Comparison of ENCODE assay signal across 12 cellular contexts in genomic region chr12:70661762-70662161, GRCh38. TPM values are rescaled to one million over a fixed set of nuclear protein-coding genes. Genes with fewer than 3 reads are reported as not detected.
A peak's percentile ranks its signal among the peaks of the same experiment; 100 is the strongest.
DNase-seq lines count a peak whose midpoint lies in the region; TF ChIP-seq lines count a peak whose summit lies in the region.
"Had no signal": no experiment of that assay in that cellular context is flagged by ENCODE, and none has a peak within 500 bp of the region (broad histone marks: within the 10 kb centered on the region; RNA-seq: fewer than 3 reads in every experiment).

No MANE protein-coding gene starts in this region.

- DNase-seq in A172 (ENCODE audit: low spot score): peak; percentile 92
- DNase-seq in H9: no peak
- peak; percentile 70 for DNase-seq in adipocyte (ENCODE audit: low read depth)
- DNase-seq in inferior parietal cortex (ENCODE audit: extremely low spot score): peak; percentile 57
- no peak for DNase-seq in stimulated activated CD8-positive, alpha-beta memory T cell treated with anti-CD3 and anti-CD28 coated beads, Interleukin-4, amount 100 ng/mL, for 48 hours
- no peak for DNase-seq in GOT3 (lab: John Stamatoyannopoulos, UW)
- DNase-seq in NCI-H1694 treated with DMSO at 0.1 percent for 48 hours (lab: John Stamatoyannopoulos, UW): no peak
- DNase-seq in RPMI8226: no peak
- DNase-seq: lower lobe of right lung, NCI-H146 had no signal

- peaks cover 21 to 23% of the 10 kb centered on the region in 2 experiments for H3K4me1 Mint-ChIP-seq in H9

- no peak overlapping the region for H3K27ac ChIP-seq in H9 (ENCODE audit: insufficient read length, low read depth, low read length)
- H3K27ac ChIP-seq: C4-2B, lower lobe of right lung had no signal

- peaks cover 4% of the 10 kb centered on the region for H3K23me2 ChIP-seq in H9 (ENCODE audit: insufficient read length, low read depth, low read length, poor library complexity, severe bottlenecking)

- H3K36me3 Mint-ChIP-seq in H9 (ENCODE audit: insufficient read depth in 1 of 3, low read depth in 3 of 3): no peaks in the 10 kb centered on the region
- H3K36me3 Mint-ChIP-seq: activated naive CD4-positive, alpha-beta T cell treated with anti-CD3 and anti-CD28 coated beads, Interleukin-2, amount 50 U/mL, for 72 hours had no signal

- no peak overlapping the region for H3K4me2 ChIP-seq in H9 (ENCODE audit: insufficient read depth, insufficient read length, low read length)

- H3K36me3 ChIP-seq in adipocyte (ENCODE audit: control insufficient read depth, insufficient read depth, low read length, severe bottlenecking): no peaks in the 10 kb centered on the region
- H3K36me3 ChIP-seq: lower lobe of right lung had no signal

- no peak for TF ChIP-seq CTCF in H9 (conservative IDR thresholded peaks at IDR 0.05)

- no peak overlapping the region for H3T11ph ChIP-seq in H9 (ENCODE audit: low read length)

- no peaks in the 10 kb centered on the region for H3K27me3 Mint-ChIP-seq in H9 (ENCODE audit: low read depth)

- H3K4me1 ChIP-seq in H9 (ENCODE audit: insufficient read depth, low read length) (peaks cover 10% of the 10 kb centered on the region; the same call in 1 of the 2 replicates), adipocyte (ENCODE audit: control insufficient read depth, insufficient read depth, low read length) (peaks cover 13% of the 10 kb centered on the region)

- no peak overlapping the region for H2BK15ac ChIP-seq in H9 (ENCODE audit: low read depth, low read length)

- H2BK5ac ChIP-seq in H9 (ENCODE audit: insufficient read length, low read length): no peak overlapping the region

- H3K23ac ChIP-seq in H9 (ENCODE audit: insufficient read length, low read depth, low read length): no peak overlapping the region

- H3K56ac ChIP-seq in H9 (ENCODE audit: insufficient read length, low read depth, low read length): no peak overlapping the region

- no peak overlapping the region for H4K91ac ChIP-seq in H9 (ENCODE audit: insufficient read length, low read depth, low read length)

- no peaks in the 10 kb centered on the region for H3K79me2 ChIP-seq in H9 (ENCODE audit: insufficient read depth, low read length)

- no peak overlapping the region for H2BK12ac ChIP-seq in H9 (ENCODE audit: insufficient read length, low read depth, low read length)

- H3K27me3 ChIP-seq in H9 (ENCODE audit: insufficient read depth, low read length) (no peaks in the 10 kb centered on the region), adipocyte (replicated peaks; ENCODE audit: control insufficient read depth, insufficient read depth, low read length) (no peaks in the 10 kb centered on the region)

- H3K9ac ChIP-seq in H9 (ENCODE audit: extremely low read depth, insufficient read length, low read length) (no peak overlapping the region), adipocyte (ENCODE audit: low read length) (no peak overlapping the region)

- H4K5ac ChIP-seq in H9 (ENCODE audit: insufficient read length, low read depth, low read length): no peak overlapping the region

- H3K4me3 ChIP-seq in adipocyte (ENCODE audit: low read length): no peak overlapping the region
- H3K4me3 ChIP-seq: lower lobe of right lung had no signal

- no peak overlapping the region for H3K4me3 Mint-ChIP-seq in H9

- H3K18ac ChIP-seq in H9 (ENCODE audit: insufficient read length, low read depth, low read length): no peak overlapping the region

- H2AK5ac ChIP-seq in H9 (ENCODE audit: insufficient read length, low read length): no peak overlapping the region

- no peak overlapping the region for H3K14ac ChIP-seq in H9 (ENCODE audit: insufficient read depth, low read length)

- H3K79me1 ChIP-seq in H9 (ENCODE audit: insufficient read depth, low read depth, low read length, poor library complexity, severe bottlenecking): no peaks in the 10 kb centered on the region

- H3K9me3 ChIP-seq in H9 (ENCODE audit: control insufficient read depth, low read depth, low read length): no peaks in the 10 kb centered on the region
- H3K9me3 ChIP-seq in adipocyte (ENCODE audit: control insufficient read depth, low read length): no peaks in the 10 kb centered on the region
- H3K9me3 ChIP-seq: lower lobe of right lung had no signal

- no peak overlapping the region for H2BK120ac ChIP-seq in H9 (ENCODE audit: low read depth, low read length, poor library complexity, severe bottlenecking)

- no peak overlapping the region for H2AFZ ChIP-seq in H9 (ENCODE audit: low read length)

- H4K8ac ChIP-seq in H9 (replicated peaks; ENCODE audit: insufficient read length, low read depth, low read length): no peak overlapping the region

- no CpG with 5 or more reads among the region's 5 CpGs for WGBS in H9 (ENCODE audit: extremely low coverage, insufficient read length, low lambda C conversion rate)

- H3K4ac ChIP-seq in H9 (ENCODE audit: low read depth, low read length): no peak overlapping the region

- H3K9me3 Mint-ChIP-seq in H9: no peaks in the 10 kb centered on the region
- H3K9me3 Mint-ChIP-seq: activated naive CD4-positive, alpha-beta T cell treated with anti-CD3 and anti-CD28 coated beads, Interleukin-2, amount 50 U/mL, for 72 hours had no signal

- H4K20me1 ChIP-seq in H9 (ENCODE audit: control insufficient read depth, insufficient read depth, insufficient read length): no peaks in the 10 kb centered on the region

- H3K27ac Mint-ChIP-seq in H9: peak overlapping the region in 2 of 3 experiments; percentile 25 to 31; a peak in 1 of 7 replicates
- H3K27ac Mint-ChIP-seq: activated naive CD4-positive, alpha-beta T cell treated with anti-CD3 and anti-CD28 coated beads, Interleukin-2, amount 50 U/mL, for 72 hours had no signal

- no peak overlapping the region for H2BK20ac ChIP-seq in H9 (ENCODE audit: low read depth, low read length, poor library complexity, severe bottlenecking)

RNA-seq across cellular contexts. Expression of gene PTPRB, which starts 24.5 kb away (rescaled TPM):
- total RNA-seq in A172 (2014; rRNA removed; shearing (Covaris generic)): 2.3 and 3.5 TPM in 2 replicates
- total RNA-seq in H9 (2021): 1.2 and 1.4 TPM in 2 replicates
- total RNA-seq: activated naive CD4-positive, alpha-beta T cell treated with anti-CD3 and anti-CD28 coated beads, Interleukin-2, amount 50 U/mL, for 72 hours had no signal

Comparison
In these comparisons a context has a peak if more than half of its experiments do, and no peak if none do; other contexts are left out.
1. DNase-seq: peak in A172 (single experiment), adipocyte (single experiment) and inferior parietal cortex (single experiment); none in H9 (single experiment), stimulated activated CD8-positive, alpha-beta memory T cell treated with anti-CD3 and anti-CD28 coated beads, Interleukin-4, amount 100 ng/mL, for 48 hours (single experiment), GOT3 (single experiment), NCI-H1694 treated with DMSO at 0.1 percent for 48 hours (single experiment) and RPMI8226 (single experiment).